23 cellular contexts compared by ENCODE assay signal in the genomic region with DNA sequence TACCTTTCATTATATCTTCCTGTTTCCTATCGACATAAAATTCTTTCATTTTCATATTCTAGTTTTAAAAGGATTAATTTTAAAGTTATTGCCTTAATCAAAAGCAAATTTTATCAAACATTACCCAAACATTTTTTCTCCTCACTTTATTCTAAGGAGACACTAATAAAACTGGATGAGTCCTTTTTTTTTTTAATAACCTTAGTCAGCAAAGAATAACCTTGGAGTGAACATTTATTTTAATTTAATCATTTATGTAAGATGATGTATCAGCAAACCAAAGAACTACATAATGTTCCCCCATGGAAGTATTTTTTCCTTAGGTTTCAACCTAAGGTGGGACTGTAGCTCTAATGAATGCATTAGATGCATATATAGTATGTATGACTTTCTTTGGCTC.
"Had no signal": no experiment of that assay in that cellular context is flagged by ENCODE, and none has a peak within 500 bp of the region (broad histone marks: within the 10 kb centered on the region; RNA-seq: fewer than 3 reads in every experiment).

No MANE protein-coding gene starts in this region.

- H3K9me3 ChIP-seq: MG63, SJSA1 had no signal

- H3K4me3 ChIP-seq: MG63, SJSA1, SK-N-MC had no signal

- H3K4me1 ChIP-seq: SJSA1 had no signal

- H3K27ac ChIP-seq: SJSA1, SK-N-MC had no signal

- H3K27me3 ChIP-seq: MG63, SJSA1 had no signal

- DNase-seq: Karpas-422, KG1, MG63, NCI-H1092, NCI-H1105 treated with DMSO at 0.1 percent for 48 hours, NCI-H1417 treated with DMSO at 0.1 percent for 48 hours, NCI-H146, NCI-H1694 treated with DMSO at 0.1 percent for 48 hours, NCI-H1930, NCI-H2081, NCI-H2107, NCI-H2227 treated with DMSO at 0.1 percent for 48 hours, NCI-H446, NCI-H510A, NCI-H524 treated with DMSO at 0.1 percent for 48 hours, NCI-H69, NCI-H774, Right ventricle myocardium superior, RPMI8226, SIG-M5 had no signal

- FAIRE-seq: RCC 7860 had no signal
